In the genomic region with DNA sequence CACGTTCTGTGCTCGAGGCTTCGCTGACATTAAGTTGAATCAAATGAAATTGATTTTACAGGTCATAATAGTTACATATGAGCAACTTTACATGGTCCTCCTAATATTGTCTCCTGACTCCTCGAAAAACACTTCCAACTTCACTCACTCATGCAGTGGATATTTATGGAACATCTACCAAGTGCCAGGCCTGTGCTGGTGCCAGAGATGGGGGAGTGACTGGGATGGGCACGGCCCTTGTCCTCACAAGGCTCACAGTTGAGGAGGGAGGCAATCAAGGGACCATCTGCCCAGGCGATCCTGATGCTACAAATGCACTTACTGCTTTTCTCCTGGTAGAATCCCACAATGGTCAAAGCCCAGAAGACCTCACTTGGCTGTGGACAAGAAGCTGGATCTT, we compare ENCODE assay signal across 33 cellular contexts.
"Had no signal": no experiment of that assay in that cellular context is flagged by ENCODE, and none has a peak within 500 bp of the region (broad histone marks: within the 10 kb centered on the region; RNA-seq: fewer than 3 reads in every experiment).

No MANE protein-coding gene starts in this region.

- H3K36me3 ChIP-seq: brain microvascular endothelial cell, esophagus squamous epithelium, WERI-Rb-1 had no signal

- H3K9me3 ChIP-seq: esophagus squamous epithelium had no signal

- H3K9me3 Mint-ChIP-seq: activated B cell treated with CpG ODN at 0.5 μM for 24 hours; activated CD8-positive, alpha-beta T cell treated with anti-CD3 and anti-CD28 coated beads for 36 hours; activated T-cell treated with anti-CD3 and anti-CD28 coated beads, Interleukin-2, amount 50 U/mL, for 4 hours; activated T-helper 17 cell treated with anti-CD3 and anti-CD28 coated beads, Interleukin-2, amount 50 U/mL, for 72 hours; T-helper 2 cell treated with Interferon-gamma antibody and Interleukin-4, amounts not matched to agents 5 μg/mL and 100 μg/mL, for 36 hours had no signal

- ATAC-seq: activated CD4-positive, CD25-positive, alpha-beta regulatory T cell treated with anti-CD3 and anti-CD28 coated beads, Interleukin-2, amount 50 U/mL, for 24 hours; activated CD8-positive, alpha-beta T cell treated with anti-CD3 and anti-CD28 coated beads for 36 hours; activated T-cell treated with anti-CD3 and anti-CD28 coated beads, Interleukin-2, amount 50 U/mL, for 4 hours; activated T-helper 17 cell treated with anti-CD3 and anti-CD28 coated beads, Interleukin-2, amount 50 U/mL, for 72 hours; T-helper 17 cell had no signal

- H3K36me3 Mint-ChIP-seq: activated naive CD8-positive, alpha-beta T cell had no signal

- H3K27ac ChIP-seq: brain microvascular endothelial cell, epithelial cell of prostate, esophagus squamous epithelium, WERI-Rb-1 had no signal

- DNase-seq: activated B cell treated with CpG ODN at 0.5 μM for 24 hours; activated CD4-positive, alpha-beta T cell treated with anti-CD3 and anti-CD28 coated beads for 48 hours; activated CD4-positive, alpha-beta T cell treated with anti-CD3 and anti-CD28 coated beads, Interleukin-2, amount 50 U/mL, for 1 hour; activated CD4-positive, alpha-beta T cell treated with anti-CD3 and anti-CD28 coated beads, Interleukin-2, amount 50 U/mL, for 48 hours; activated CD8-positive, alpha-beta memory T cell treated with anti-CD3 and anti-CD28 coated beads for 24 hours; activated CD8-positive, alpha-beta T cell treated with anti-CD3 and anti-CD28 coated beads for 36 hours; activated effector memory CD4-positive, alpha-beta T cell treated with Interleukin-2 at 50 U/mL for 16 hours; activated gamma-delta T cell treated with Interleukin-2 at 50 U/mL for 16 hours; activated naive CD4-positive, alpha-beta T cell treated with anti-CD3 and anti-CD28 coated beads, Interleukin-2, amount 50 U/mL, for 16 hours; activated naive CD4-positive, alpha-beta T cell treated with Interleukin-2 at 50 U/mL for 16 hours; activated T-cell treated with anti-CD3 and anti-CD28 coated beads, Interleukin-2, amount 50 U/mL, for 4 hours; amniotic stem cell; anterior cingulate cortex; brain microvascular endothelial cell; caudate nucleus; effector CD8-positive, alpha-beta T cell; esophagus squamous epithelium; foreskin melanocyte; head of caudate nucleus; T-helper 1 cell; T-helper 17 cell; T1000; WERI-Rb-1 had no signal

- FAIRE-seq: astrocyte, bronchial epithelial cell, colon, endometrium, endothelial cell of umbilical vein had no signal

- H3K4me3 Mint-ChIP-seq: activated B cell treated with CpG ODN at 0.5 μM for 24 hours; activated CD8-positive, alpha-beta T cell treated with anti-CD3 and anti-CD28 coated beads for 36 hours; activated naive CD8-positive, alpha-beta T cell; activated T-cell treated with anti-CD3 and anti-CD28 coated beads, Interleukin-2, amount 50 U/mL, for 4 hours; activated T-helper 17 cell treated with anti-CD3 and anti-CD28 coated beads, Interleukin-2, amount 50 U/mL, for 72 hours; T-helper 17 cell; T-helper 2 cell treated with Interferon-gamma antibody and Interleukin-4, amounts not matched to agents 5 μg/mL and 100 μg/mL, for 36 hours had no signal

- H3K4me1 Mint-ChIP-seq: activated B cell treated with CpG ODN at 0.5 μM for 24 hours; activated T-helper 17 cell treated with anti-CD3 and anti-CD28 coated beads, Interleukin-2, amount 50 U/mL, for 72 hours had no signal

- H3K4me3 ChIP-seq: esophagus squamous epithelium had no signal

- H3K27ac Mint-ChIP-seq: activated B cell treated with CpG ODN at 0.5 μM for 24 hours; activated CD8-positive, alpha-beta T cell treated with anti-CD3 and anti-CD28 coated beads for 36 hours; activated naive CD8-positive, alpha-beta T cell; activated T-helper 17 cell treated with anti-CD3 and anti-CD28 coated beads, Interleukin-2, amount 50 U/mL, for 72 hours; T-helper 17 cell; T-helper 2 cell treated with Interferon-gamma antibody and Interleukin-4, amounts not matched to agents 5 μg/mL and 100 μg/mL, for 36 hours had no signal
